In the genomic region with DNA sequence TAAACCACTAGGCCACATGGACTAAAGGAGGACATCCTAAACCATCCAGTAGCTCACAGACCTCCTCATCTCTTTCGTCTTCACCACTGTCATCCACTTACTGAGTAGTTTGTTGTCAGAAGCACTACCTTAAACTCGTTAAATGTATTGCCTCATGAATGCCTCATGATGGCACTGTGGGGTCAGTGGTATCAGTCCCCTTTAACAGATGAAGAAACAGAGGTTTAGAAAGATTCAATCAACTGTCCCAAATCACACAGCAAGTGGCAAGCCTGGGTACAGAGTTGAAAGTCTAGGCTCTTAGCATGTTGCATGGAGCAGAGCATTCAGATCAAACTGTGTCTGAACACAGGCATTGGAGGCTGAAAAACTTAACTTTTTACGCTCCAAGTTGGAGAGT, we compare ENCODE assay signal across 10 cellular contexts.
DNase-seq lines count a peak whose midpoint lies in the region; ATAC-seq and TF ChIP-seq lines count a peak whose summit lies in the region.
"Had no signal": no experiment of that assay in that cellular context is flagged by ENCODE, and none has a peak within 500 bp of the region (broad histone marks: within the 10 kb centered on the region; RNA-seq: fewer than 3 reads in every experiment).

No MANE protein-coding gene starts in this region.

- H3K79me1 ChIP-seq in H9 (ENCODE audit: insufficient read depth, low read depth, low read length, poor library complexity, severe bottlenecking), result no peaks in the 10 kb centered on the region

- H3K23me2 ChIP-seq in H9 (ENCODE audit: insufficient read length, low read depth, low read length, poor library complexity, severe bottlenecking), result no peaks in the 10 kb centered on the region

- no peak overlapping the region for H2BK120ac ChIP-seq in H9 (ENCODE audit: low read depth, low read length, poor library complexity, severe bottlenecking)

- TF ChIP-seq CTCF in GM10266 (IDR thresholded peaks at IDR 0.05; ENCODE audit: control insufficient read depth, insufficient read depth, low read depth, missing control alignments) (peak; percentile 59), H9 (conservative IDR thresholded peaks at IDR 0.05) (peak; percentile 77), mesothelial cell of epicardium (IDR thresholded peaks at IDR 0.05; ENCODE audit: unreplicated experiment) (no peak), glutamatergic neuron (IDR thresholded peaks at IDR 0.05; ENCODE audit: partially characterized antibody, unreplicated experiment) (no peak)

- no peak overlapping the region for H4K91ac ChIP-seq in H9 (ENCODE audit: insufficient read length, low read depth, low read length)

- H2AK5ac ChIP-seq in H9 (ENCODE audit: insufficient read length, low read length), result no peak overlapping the region

- H3K23ac ChIP-seq in H9 (ENCODE audit: insufficient read length, low read depth, low read length), result no peak overlapping the region

- no peaks in the 10 kb centered on the region for H3K27me3 ChIP-seq in H9 (ENCODE audit: insufficient read depth, low read length)
- H3K27me3 ChIP-seq: ovary, SJSA1 had no signal

- H3K18ac ChIP-seq in H9 (ENCODE audit: insufficient read length, low read depth, low read length), result no peak overlapping the region

- H3K36me3 Mint-ChIP-seq in H9 (ENCODE audit: insufficient read depth in 1 of 3, low read depth in 3 of 3) (no peaks in the 10 kb centered on the region), mesothelial cell of epicardium (no peaks in the 10 kb centered on the region), glutamatergic neuron (ENCODE audit: unreplicated experiment) (no peaks in the 10 kb centered on the region)

- H3K27ac Mint-ChIP-seq in H9 (no peak overlapping the region), mesothelial cell of epicardium (no peak overlapping the region), glutamatergic neuron (ENCODE audit: unreplicated experiment) (no peak overlapping the region)

- H3K36me3 ChIP-seq in SK-N-MC (ENCODE audit: insufficient read depth, low read length), result no peaks in the 10 kb centered on the region
- H3K36me3 ChIP-seq: ovary, SJSA1 had no signal

- ATAC-seq in GM18873 (IDR thresholded peaks at IDR 0.05; ENCODE audit: low FRiP score, unreplicated experiment), result no peak
- no peak for ATAC-seq in HG02870 (IDR thresholded peaks at IDR 0.05; ENCODE audit: unreplicated experiment)

- H2BK20ac ChIP-seq in H9 (ENCODE audit: low read depth, low read length, poor library complexity, severe bottlenecking), result no peak overlapping the region

- H3T11ph ChIP-seq in H9 (ENCODE audit: low read length), result no peak overlapping the region

- no peak overlapping the region for H4K5ac ChIP-seq in H9 (ENCODE audit: insufficient read length, low read depth, low read length)

- H2AFZ ChIP-seq in H9 (ENCODE audit: low read length), result no peak overlapping the region

- no peak overlapping the region for H3K14ac ChIP-seq in H9 (ENCODE audit: insufficient read depth, low read length)

- H4K8ac ChIP-seq in H9 (replicated peaks; ENCODE audit: insufficient read length, low read depth, low read length), result no peak overlapping the region

- H3K4me1 Mint-ChIP-seq in H9 (peaks cover 16 to 20% of the 10 kb centered on the region in 2 experiments), mesothelial cell of epicardium (no peaks in the 10 kb centered on the region), glutamatergic neuron (ENCODE audit: low read depth, unreplicated experiment) (no peaks in the 10 kb centered on the region)

- DNase-seq in GM10266 (ENCODE audit: extremely low spot score) (peak; percentile 22), H9 (peak; percentile 36), SK-N-MC (ENCODE audit: low read depth, low spot score) (no peak), left kidney (ENCODE audit: low read depth, low spot score) (peak; percentile 9), mesothelial cell of epicardium (ENCODE audit: low spot score in 2 of 2, unreplicated experiment in 2 of 2) (no peak), glutamatergic neuron (no peak)
- DNase-seq: ovary had no signal

- H3K9me3 ChIP-seq in H9 (ENCODE audit: control insufficient read depth, low read depth, low read length), result no peaks in the 10 kb centered on the region
- no peaks in the 10 kb centered on the region for H3K9me3 ChIP-seq in SK-N-MC (ENCODE audit: low read depth, low read length)
- H3K9me3 ChIP-seq: ovary, SJSA1 had no signal

- no peak overlapping the region for H2BK12ac ChIP-seq in H9 (ENCODE audit: insufficient read length, low read depth, low read length)

- H3K9ac ChIP-seq in H9 (ENCODE audit: extremely low read depth, insufficient read length, low read length) (no peak overlapping the region), SK-N-MC (ENCODE audit: insufficient read length) (no peak overlapping the region)

- H3K27ac ChIP-seq in H9 (ENCODE audit: insufficient read length, low read depth, low read length) (no peak overlapping the region), SK-N-MC (peak overlapping the region; percentile 33; the same call in 1 of the 2 replicates)
- H3K27ac ChIP-seq: ovary, SJSA1 had no signal

- no peaks in the 10 kb centered on the region for H4K20me1 ChIP-seq in H9 (ENCODE audit: control insufficient read depth, insufficient read depth, insufficient read length)

- H3K4me3 ChIP-seq in SK-N-MC, result no peak overlapping the region
- H3K4me3 ChIP-seq: ovary, SJSA1 had no signal

- peaks cover 3% of the 10 kb centered on the region for H3K27me3 Mint-ChIP-seq in H9 (ENCODE audit: low read depth)
- peaks cover 87% of the 10 kb centered on the region for H3K27me3 Mint-ChIP-seq in mesothelial cell of epicardium (ENCODE audit: low read depth)
- H3K27me3 Mint-ChIP-seq in glutamatergic neuron (ENCODE audit: unreplicated experiment), result no peaks in the 10 kb centered on the region

- H3K4me1 ChIP-seq in H9 (ENCODE audit: insufficient read depth, low read length), result no peaks in the 10 kb centered on the region; the same call in 1 of the 2 replicates
- H3K4me1 ChIP-seq: SJSA1 had no signal

- H3K56ac ChIP-seq in H9 (ENCODE audit: insufficient read length, low read depth, low read length), result no peak overlapping the region

- no peak overlapping the region for H3K4ac ChIP-seq in H9 (ENCODE audit: low read depth, low read length)

- H3K9me3 Mint-ChIP-seq in H9 (no peaks in the 10 kb centered on the region), mesothelial cell of epicardium (no peaks in the 10 kb centered on the region), glutamatergic neuron (ENCODE audit: unreplicated experiment) (peaks cover 1% of the 10 kb centered on the region)

- H3K79me2 ChIP-seq in H9 (ENCODE audit: insufficient read depth, low read length), result no peaks in the 10 kb centered on the region

- no peak overlapping the region for H2BK15ac ChIP-seq in H9 (ENCODE audit: low read depth, low read length)

- H3K4me3 Mint-ChIP-seq in H9 (no peak overlapping the region), mesothelial cell of epicardium (no peak overlapping the region), glutamatergic neuron (ENCODE audit: unreplicated experiment) (no peak overlapping the region)

- no CpG with 5 or more reads among the region's 3 CpGs for WGBS in H9 (ENCODE audit: extremely low coverage, insufficient read length, low lambda C conversion rate)

- H2BK5ac ChIP-seq in H9 (ENCODE audit: insufficient read length, low read length), result no peak overlapping the region

- H3K4me2 ChIP-seq in H9 (ENCODE audit: insufficient read depth, insufficient read length, low read length), result no peak overlapping the region

Comparison
In these comparisons a context has a peak if more than half of its experiments do, and no peak if none do; other contexts are left out.
1. DNase-seq: peak in GM10266 (single experiment), H9 (single experiment) and left kidney (single experiment); none in SK-N-MC (single experiment), mesothelial cell of epicardium (0 of 2) and glutamatergic neuron (single experiment).
2. CTCF ChIP-seq: peak in GM10266 (single experiment) and H9 (single experiment); none in mesothelial cell of epicardium (single experiment) and glutamatergic neuron (single experiment).